ENCODE assay signal across 18 cellular contexts in the genomic region with DNA sequence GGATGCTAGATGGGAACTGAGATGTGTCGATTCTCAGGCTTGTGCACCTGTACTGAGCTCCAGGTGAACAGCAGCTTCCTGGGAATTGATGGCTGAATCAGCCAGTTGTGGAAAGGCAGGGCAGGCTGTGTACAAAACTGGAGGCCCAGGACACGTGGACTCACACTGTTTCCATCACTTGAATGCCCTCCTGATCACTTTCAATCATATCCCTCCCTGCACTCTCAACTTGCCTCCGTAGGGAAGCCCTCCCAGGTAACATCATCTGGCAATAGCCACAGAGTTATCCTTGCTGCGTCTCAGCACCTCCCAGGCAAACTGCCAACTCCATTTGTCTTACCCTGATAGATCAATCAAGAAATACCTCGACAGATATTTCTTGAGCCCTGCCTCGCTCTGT. TPM values are rescaled to one million over a fixed set of nuclear protein-coding genes. Genes with fewer than 3 reads are reported as not detected.
"Had no signal": no experiment of that assay in that cellular context is flagged by ENCODE, and none has a peak within 500 bp of the region (broad histone marks: within the 10 kb centered on the region; RNA-seq: fewer than 3 reads in every experiment).

No MANE protein-coding gene starts in this region.

- H3K27ac Mint-ChIP-seq: activated CD4-positive, alpha-beta T cell treated with anti-CD3 and anti-CD28 coated beads, Interleukin-2, amount 10 ng/mL, durations not matched to agents 24 days and 14 days; activated naive CD8-positive, alpha-beta T cell; stimulated activated naive CD8-positive, alpha-beta T cell treated with anti-CD3 and anti-CD28 coated beads, Interleukin-15, amount 100 ng/mL, for 72 hours had no signal

- H3K4me3 ChIP-seq: heart right ventricle, lower lobe of right lung had no signal

- DNase-seq: activated CD4-positive, alpha-beta T cell treated with anti-CD3 and anti-CD28 coated beads, Interleukin-2, amount 10 ng/mL, durations not matched to agents 24 days and 14 days; activated CD4-positive, CD25-positive, alpha-beta regulatory T cell; activated CD8-positive, alpha-beta memory T cell treated with anti-CD3 and anti-CD28 coated beads for 24 hours; activated gamma-delta T cell treated with Interleukin-2 at 50 U/mL for 16 hours; amniotic stem cell; cortex of kidney; effector CD4-positive, alpha-beta T cell; heart right ventricle; left colon; lower lobe of right lung; stimulated activated naive CD8-positive, alpha-beta T cell treated with anti-CD3 and anti-CD28 coated beads, Interleukin-15, amount 100 ng/mL, for 72 hours had no signal

- H3K36me3 ChIP-seq: heart right ventricle, lower lobe of right lung had no signal

- H3K27me3 Mint-ChIP-seq: activated naive CD8-positive, alpha-beta T cell had no signal

- H3K27ac ChIP-seq: heart right ventricle, lower lobe of right lung had no signal

- H3K9me3 Mint-ChIP-seq: activated CD4-positive, alpha-beta T cell treated with anti-CD3 and anti-CD28 coated beads, Interleukin-2, amount 10 ng/mL, durations not matched to agents 24 days and 14 days; central memory CD8-positive, alpha-beta T cell; mesothelial cell of epicardium; stimulated activated naive CD8-positive, alpha-beta T cell treated with anti-CD3 and anti-CD28 coated beads, Interleukin-15, amount 100 ng/mL, for 72 hours had no signal

- H3K9me3 ChIP-seq: heart right ventricle, lower lobe of right lung had no signal

- H3K4me3 Mint-ChIP-seq: activated CD4-positive, alpha-beta T cell treated with anti-CD3 and anti-CD28 coated beads, Interleukin-2, amount 10 ng/mL, durations not matched to agents 24 days and 14 days; activated naive CD8-positive, alpha-beta T cell; central memory CD8-positive, alpha-beta T cell; mesothelial cell of epicardium; stimulated activated naive CD8-positive, alpha-beta T cell treated with anti-CD3 and anti-CD28 coated beads, Interleukin-15, amount 100 ng/mL, for 72 hours had no signal

- H3K36me3 Mint-ChIP-seq: activated naive CD8-positive, alpha-beta T cell; mesothelial cell of epicardium had no signal

- H3K4me1 ChIP-seq: lower lobe of right lung had no signal

RNA-seq across cellular contexts. Expression of gene FAM83F, which starts 10.1 kb away (rescaled TPM):
- total RNA-seq: osteocyte, pulmonary artery endothelial cell had no signal

RNA-seq across cellular contexts. Expression of gene TMA7B, which starts 44.6 kb away (rescaled TPM):
- total RNA-seq: frontal cortex, heart right ventricle, left colon, mesothelial cell of epicardium, osteocyte, pulmonary artery endothelial cell had no signal
- polyA plus RNA-seq: heart right ventricle, neural cell had no signal
